ENCODE assay signal across 8 cellular contexts in genomic region chr17:80414803-80415625, GRCh38. TPM values are rescaled to one million over a fixed set of nuclear protein-coding genes. Genes with fewer than 3 reads are reported as not detected.
DNase-seq lines count a peak whose midpoint lies in the region; ATAC-seq, FAIRE-seq and TF ChIP-seq lines count a peak whose summit lies in the region.

Gene ENDOV (plus strand): TSS chr17:80415167. CDS start chr17:80415195, 28 bp downstream.

- no peaks in the 10 kb centered on the region for H3K27me3 ChIP-seq in keratinocyte (ENCODE audit: control insufficient read depth, extremely low read depth, insufficient read depth, low read length)

- peak; percentile 94 for ATAC-seq in HG03442 (IDR thresholded peaks at IDR 0.05; ENCODE audit: unreplicated experiment)

- FAIRE-seq in GM19239 (lab: Jason Lieb, UNC) (peak; percentile 92), keratinocyte (lab: Jason Lieb, UNC) (no peak)

- dilution Hi-C loops in keratinocyte (cut with MboI; ENCODE audit: extremely low pct_ligation_motif_present, low sequenced_read_pairs): no loop called here

- peak within 1 kb of the TSS; percentile 95 for H2AFZ ChIP-seq in keratinocyte (ENCODE audit: control insufficient read depth, low read length)

- peak within 1 kb of the TSS; percentile 98 for H3K27ac ChIP-seq in keratinocyte (ENCODE audit: control insufficient read depth, insufficient read depth, low read length)

- H3K4me3 ChIP-seq in keratinocyte (ENCODE audit: control insufficient read depth in 2 of 3, extremely low read depth in 1 of 3, insufficient read depth in 2 of 3, low read depth in 1 of 3, low read length in 3 of 3): peak within 1 kb of the TSS; percentile 74 to 97 (median 86)

- no peaks in the 10 kb centered on the region for H3K9me3 ChIP-seq in keratinocyte (ENCODE audit: control insufficient read depth, low read depth, low read length)

- DNase-seq in AML-193 (lab: John Stamatoyannopoulos, UW) (peak; percentile 95 to 96), GM19239 (ENCODE audit: insufficient read length, low spot score) (peak; percentile 100), NCI-H510A treated with DMSO at 0.1 percent for 48 hours (lab: John Stamatoyannopoulos, UW) (peak; percentile 82), cerebellar cortex (ENCODE audit: low spot score) (peak; percentile 92), keratinocyte (ENCODE audit: low read depth, low spot score) (no peak)
- peak; percentile 90 for DNase-seq in activated CD4-positive, alpha-beta T cell treated with anti-CD3 and anti-CD28 coated beads for 1 hour
- peak; percentile 91 for DNase-seq in stimulated activated CD4-positive, alpha-beta T cell treated with anti-CD3 and anti-CD28 coated beads, Interleukin-12 subunit alpha, Interleukin-12 subunit beta, amount 100 ng/mL, for 4 hours

- no peaks in the 10 kb centered on the region for H4K20me1 ChIP-seq in keratinocyte (ENCODE audit: control insufficient read depth, extremely low read depth, insufficient read depth, low read length)

- H3K4me1 ChIP-seq in keratinocyte (ENCODE audit: control insufficient read depth, extremely low read depth, insufficient read depth, low read length): peaks cover 13% of the 10 kb centered on the region

- peak within 1 kb of the TSS; percentile 99 for H3K4me2 ChIP-seq in keratinocyte (ENCODE audit: control insufficient read depth, extremely low read depth, insufficient read depth, low read depth, low read length)

- H3K79me2 ChIP-seq in keratinocyte (ENCODE audit: control insufficient read depth, insufficient read depth, low read length): peaks cover 25% of the 10 kb centered on the region

- peak within 1 kb of the TSS; percentile 97 for H3K9ac ChIP-seq in keratinocyte (ENCODE audit: control insufficient read depth, extremely low read depth, insufficient read depth, low read length)

- H3K36me3 ChIP-seq in keratinocyte (ENCODE audit: control insufficient read depth in 2 of 2, extremely low read depth in 1 of 2, insufficient read depth in 2 of 2, low read length in 2 of 2): peaks cover 6 to 16% of the 10 kb centered on the region in 2 experiments

- TF ChIP-seq CTCF in keratinocyte (optimal IDR thresholded peaks at IDR 0.05 in 1 of 3, IDR thresholded peaks at IDR 0.05 in 1 of 3, conservative IDR thresholded peaks at IDR 0.05 in 1 of 3; ENCODE audit: extremely low read depth in 1 of 3, insufficient read depth in 2 of 3, low read length in 3 of 3): no peak

- H3K9me1 ChIP-seq in keratinocyte (ENCODE audit: control insufficient read depth, extremely low read depth, insufficient read depth, low read length): peaks cover 4% of the 10 kb centered on the region

RNA-seq across cellular contexts. Expression of gene ENDOV, which starts in this region (rescaled TPM):
- 10.9 to 18.3 TPM (median 13.1 TPM) in 3 replicates for polyA plus RNA-seq in keratinocyte
- 6.7 TPM for polyA plus RNA-seq in keratinocyte (2011; ENCODE audit: low read depth)
- 7.8 and 17.9 TPM in 2 replicates for polyA plus RNA-seq in keratinocyte (2011; cell fraction: cytosol; rRNA removed)
- polyA plus RNA-seq in keratinocyte (2011; cell fraction: nucleus; rRNA removed): 25.5 and 33.3 TPM in 2 replicates
- 14.6 and 20.3 TPM in 2 replicates for polyA plus RNA-seq in keratinocyte (2012; ENCODE audit: low replicate concordance)
- polyA minus RNA-seq in keratinocyte: 7.5 to 23.1 TPM (median 13.4 TPM) in 3 replicates
- 16.5 TPM for polyA minus RNA-seq in keratinocyte (2011; cell fraction: cytosol; rRNA and poly(A)+ RNA removed)
- polyA minus RNA-seq in keratinocyte (2011; cell fraction: nucleus; rRNA and poly(A)+ RNA removed): 10.2 and 18.8 TPM in 2 replicates
